8 cellular contexts compared by ENCODE assay signal in genomic region chr2:86621290-86621943, GRCh38. TPM values are rescaled to one million over a fixed set of nuclear protein-coding genes. Genes with fewer than 3 reads are reported as not detected.
DNase-seq lines count a peak whose midpoint lies in the region; ATAC-seq and TF ChIP-seq lines count a peak whose summit lies in the region.

No MANE protein-coding gene starts in this region.

- H3K27ac ChIP-seq in DND-41 (ENCODE audit: low read length): peak overlapping the region; percentile 3; the same call in 1 of the 2 replicates
- H3K27ac ChIP-seq in coronary artery: peak overlapping the region in 1 of 2 donors; percentile 98

- no peaks in the 10 kb centered on the region for H3K27me3 ChIP-seq in DND-41 (ENCODE audit: insufficient read depth, low read length, poor library complexity)

- peak overlapping the region; percentile 94 for H3K27ac Mint-ChIP-seq in osteocyte (ENCODE audit: unreplicated experiment)

- H3K36me3 Mint-ChIP-seq in osteocyte (ENCODE audit: unreplicated experiment): peaks cover 31% of the 10 kb centered on the region

- ATAC-seq in DND-41 (ENCODE audit: insufficient read depth, low read depth): no peak

- peaks cover 65% of the 10 kb centered on the region for H3K79me2 ChIP-seq in DND-41 (ENCODE audit: insufficient read depth, low read length)

- peak overlapping the region; percentile 88 to 89 for H3K4me3 ChIP-seq in DND-41 (ENCODE audit: low read depth in 1 of 2, low read length in 2 of 2)
- H3K4me3 ChIP-seq in coronary artery: peak overlapping the region; percentile 82

- no peak overlapping the region for H2AFZ ChIP-seq in DND-41 (ENCODE audit: low read depth, low read length)

- H3K9me3 Mint-ChIP-seq in osteocyte (ENCODE audit: unreplicated experiment): no peaks in the 10 kb centered on the region

- H3K9me3 ChIP-seq in DND-41 (ENCODE audit: insufficient read depth, low read length, severe bottlenecking): no peaks in the 10 kb centered on the region

- peak overlapping the region; percentile 89 for H3K9ac ChIP-seq in DND-41 (ENCODE audit: low read depth, low read length)

- H3K27me3 Mint-ChIP-seq in osteocyte (ENCODE audit: unreplicated experiment): peaks cover 3% of the 10 kb centered on the region

- H4K20me1 ChIP-seq in DND-41 (ENCODE audit: insufficient read depth, low read length): peaks cover 19% of the 10 kb centered on the region

- peak overlapping the region; percentile 94 for H3K4me3 Mint-ChIP-seq in osteocyte (ENCODE audit: unreplicated experiment)

- peaks cover 25% of the 10 kb centered on the region for H3K4me1 Mint-ChIP-seq in osteocyte (ENCODE audit: unreplicated experiment)

- TF ChIP-seq CTCF in DND-41 (IDR thresholded peaks at IDR 0.05; ENCODE audit: borderline replicate concordance, extremely low read depth, low read length, poor library complexity, severe bottlenecking) (peak; percentile 14), coronary artery (IDR thresholded peaks at IDR 0.05) (no peak), osteocyte (IDR thresholded peaks at IDR 0.05) (no peak)

- H3K4me1 ChIP-seq in DND-41 (ENCODE audit: insufficient read depth, low read length): peaks cover 30% of the 10 kb centered on the region

- H3K4me2 ChIP-seq in DND-41 (ENCODE audit: insufficient read depth, low read length): peak overlapping the region; percentile 83

- DNase-seq in DND-41 (no peak), MV-4-11 (lab: John Stamatoyannopoulos, UW) (peak; percentile 10), coronary artery (ENCODE audit: low spot score) (no peak), osteocyte (ENCODE audit: extremely low spot score, unreplicated experiment) (no peak), KG1 (lab: John Stamatoyannopoulos, UW) (no peak), nucleus accumbens (lab: John Stamatoyannopoulos, UW) (no peak), ecto neural progenitor cell (ENCODE audit: low spot score) (no peak)
- no peak for DNase-seq in stimulated activated naive CD4-positive, alpha-beta T cell treated with Interleukin-2 at 50 U/mL for 16 hours (lab: John Stamatoyannopoulos, UW)

- H3K36me3 ChIP-seq in DND-41 (ENCODE audit: insufficient read depth, low read length): peaks cover 36% of the 10 kb centered on the region

RNA-seq across cellular contexts. Expression of gene RNF103, which starts 2.2 kb away (rescaled TPM):
- 35.8 and 38.4 TPM in 2 replicates for total RNA-seq in osteocyte

RNA-seq across cellular contexts. Expression of gene CHMP3, which starts 58.2 kb away (rescaled TPM):
- 111 and 124 TPM in 2 replicates for total RNA-seq in osteocyte
